ENCODE assay signal across 21 cellular contexts in the genomic region with DNA sequence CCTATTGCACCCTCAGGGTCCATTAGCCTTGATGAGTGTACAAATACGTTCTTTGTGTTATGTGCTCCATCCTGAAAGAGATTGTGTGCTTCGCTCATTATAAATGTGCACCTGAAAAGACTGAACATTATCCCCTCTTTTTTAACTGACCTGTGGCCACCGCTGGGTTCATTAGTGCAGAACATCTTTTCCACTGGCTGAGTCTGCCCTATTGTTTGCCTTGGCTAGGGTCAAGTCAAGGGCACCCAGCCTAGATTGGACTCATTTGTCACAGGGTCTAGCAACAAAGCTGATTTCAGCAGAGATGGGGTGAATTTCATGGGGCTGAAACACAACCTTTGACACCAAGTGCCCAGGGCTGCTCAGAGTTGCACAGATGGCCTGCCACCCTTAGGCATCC.
"Had no signal": no experiment of that assay in that cellular context is flagged by ENCODE, and none has a peak within 500 bp of the region (broad histone marks: within the 10 kb centered on the region; RNA-seq: fewer than 3 reads in every experiment).

No MANE protein-coding gene starts in this region.

- H3K36me3 ChIP-seq: prostate gland, sigmoid colon had no signal

- H3K4me1 Mint-ChIP-seq: activated CD4-positive, alpha-beta T cell treated with anti-CD3 and anti-CD28 coated beads, Interleukin-2, amount 10 ng/mL, durations not matched to agents 7 days and 5 days; activated T-helper 17 cell treated with anti-CD3 and anti-CD28 coated beads, Interleukin-2, amount 50 U/mL, for 72 hours; central memory CD8-positive, alpha-beta T cell; naive B cell; T-helper 17 cell had no signal

- H3K27me3 ChIP-seq: sigmoid colon, testis had no signal

- DNase-seq: activated CD4-positive, alpha-beta T cell treated with anti-CD3 and anti-CD28 coated beads, Interleukin-2, amount 10 ng/mL, durations not matched to agents 7 days and 5 days; activated CD4-positive, CD25-positive, alpha-beta regulatory T cell; activated CD8-positive, alpha-beta memory T cell treated with anti-CD3 and anti-CD28 coated beads for 24 hours; activated naive CD4-positive, alpha-beta T cell treated with anti-CD3 and anti-CD28 coated beads for 36 hours; cortex of kidney; effector memory CD8-positive, alpha-beta T cell; hippocampal formation; kidney glomerular epithelial cell; naive B cell; occipital lobe; sigmoid colon; stimulated activated CD4-positive, alpha-beta T cell treated with anti-CD3 and anti-CD28 coated beads, Interleukin-12 subunit alpha, Interleukin-12 subunit beta, amount 100 ng/mL, for 4 hours; stimulated activated CD4-positive, alpha-beta T cell treated with anti-CD3 and anti-CD28 coated beads, Interleukin-2, amount 100 ng/mL, for 48 hours; T-helper 17 cell; testis had no signal

- H3K4me3 Mint-ChIP-seq: activated CD4-positive, alpha-beta T cell treated with anti-CD3 and anti-CD28 coated beads, Interleukin-2, amount 10 ng/mL, durations not matched to agents 7 days and 5 days; activated naive CD4-positive, alpha-beta T cell treated with anti-CD3 and anti-CD28 coated beads for 36 hours; activated T-helper 17 cell treated with anti-CD3 and anti-CD28 coated beads, Interleukin-2, amount 50 U/mL, for 72 hours; brain; central memory CD8-positive, alpha-beta T cell; effector memory CD8-positive, alpha-beta T cell; naive B cell; stimulated activated naive CD8-positive, alpha-beta T cell treated with anti-CD3 and anti-CD28 coated beads, Interleukin-15, Interleukin-2, amounts not matched to agents 100 ng/mL and 50 ng/mL, for 24 hours; T-helper 17 cell had no signal

- H3K27ac ChIP-seq: prostate gland, sigmoid colon, testis had no signal

- H3K4me3 ChIP-seq: lung, prostate gland, sigmoid colon, testis had no signal

- H3K36me3 Mint-ChIP-seq: brain, naive B cell had no signal

- H3K27ac Mint-ChIP-seq: activated CD4-positive, alpha-beta T cell treated with anti-CD3 and anti-CD28 coated beads, Interleukin-2, amount 10 ng/mL, durations not matched to agents 7 days and 5 days; activated naive CD4-positive, alpha-beta T cell treated with anti-CD3 and anti-CD28 coated beads for 36 hours; activated T-helper 17 cell treated with anti-CD3 and anti-CD28 coated beads, Interleukin-2, amount 50 U/mL, for 72 hours; effector memory CD8-positive, alpha-beta T cell; naive B cell; stimulated activated naive CD8-positive, alpha-beta T cell treated with anti-CD3 and anti-CD28 coated beads, Interleukin-15, Interleukin-2, amounts not matched to agents 100 ng/mL and 50 ng/mL, for 24 hours; T-helper 17 cell had no signal

- H3K4me1 ChIP-seq: prostate gland, sigmoid colon, testis had no signal

- H3K9me3 ChIP-seq: prostate gland, sigmoid colon, testis had no signal

- H3K9me3 Mint-ChIP-seq: activated CD4-positive, alpha-beta T cell treated with anti-CD3 and anti-CD28 coated beads, Interleukin-2, amount 10 ng/mL, durations not matched to agents 7 days and 5 days; brain; stimulated activated naive CD8-positive, alpha-beta T cell treated with anti-CD3 and anti-CD28 coated beads, Interleukin-15, Interleukin-2, amounts not matched to agents 100 ng/mL and 50 ng/mL, for 24 hours had no signal

- H3K27me3 Mint-ChIP-seq: activated CD4-positive, alpha-beta T cell treated with anti-CD3 and anti-CD28 coated beads, Interleukin-2, amount 10 ng/mL, durations not matched to agents 7 days and 5 days; activated T-helper 17 cell treated with anti-CD3 and anti-CD28 coated beads, Interleukin-2, amount 50 U/mL, for 72 hours; brain; central memory CD8-positive, alpha-beta T cell; effector memory CD8-positive, alpha-beta T cell; naive B cell; stimulated activated naive CD8-positive, alpha-beta T cell treated with anti-CD3 and anti-CD28 coated beads, Interleukin-15, Interleukin-2, amounts not matched to agents 100 ng/mL and 50 ng/mL, for 24 hours; T-helper 17 cell had no signal
